9 cellular contexts compared by ENCODE assay signal in genomic region chr1:168520052-168520751, GRCh38. TPM values are rescaled to one million over a fixed set of nuclear protein-coding genes. Genes with fewer than 3 reads are reported as not detected.
DNase-seq lines count a peak whose midpoint lies in the region; ATAC-seq and TF ChIP-seq lines count a peak whose summit lies in the region.
"Had no signal": no experiment of that assay in that cellular context is flagged by ENCODE, and none has a peak within 500 bp of the region (broad histone marks: within the 10 kb centered on the region; RNA-seq: fewer than 3 reads in every experiment).

No MANE protein-coding gene starts in this region.

- H3K4me1 Mint-ChIP-seq in activated T-cell treated with anti-CD3 and anti-CD28 coated beads, Interleukin-2, amount 50 U/mL, for 4 hours (ENCODE audit: low read depth), result peaks cover 62% of the 10 kb centered on the region

- intact Hi-C loops in spleen (cut with DNase I; ENCODE audit: low total_unique reads) (no loop called here), dorsolateral prefrontal cortex (cut with DNase I) (no loop called here)

- H4K20me1 ChIP-seq in Loucy (ENCODE audit: insufficient read depth, low read length, poor library complexity, severe bottlenecking), result no peaks in the 10 kb centered on the region

- H3K4me3 ChIP-seq in Loucy (ENCODE audit: low read length, poor library complexity, severe bottlenecking) (peak overlapping the region; percentile 55), spleen (peak overlapping the region in 1 of 8 donors; percentile 16), dorsolateral prefrontal cortex (no peak overlapping the region)

- TF ChIP-seq CTCF in GM13976 (IDR thresholded peaks at IDR 0.05; ENCODE audit: borderline replicate concordance, control extremely low read depth, extremely low read depth, insufficient read depth, missing control alignments) (no peak), Loucy (conservative IDR thresholded peaks at IDR 0.05; ENCODE audit: low read length) (no peak), spleen (IDR thresholded peaks at IDR 0.05 in 8 of 11, conservative IDR thresholded peaks at IDR 0.05 in 3 of 11) (no peak), dorsolateral prefrontal cortex (IDR thresholded peaks at IDR 0.05 in 54 of 56, conservative IDR thresholded peaks at IDR 0.05 in 2 of 56; ENCODE audit: low read depth in 1 of 56, partially characterized antibody in 56 of 56) (no peak), foreskin keratinocyte (conservative IDR thresholded peaks at IDR 0.05) (no peak)

- H3K4me1 ChIP-seq in Loucy (ENCODE audit: insufficient read depth, low read length, poor library complexity, severe bottlenecking) (peaks cover 66% of the 10 kb centered on the region), spleen (peaks cover 6 to 56% (median 35%) of the 10 kb centered on the region in 6 donors), foreskin keratinocyte (no peaks in the 10 kb centered on the region)

- ATAC-seq in activated T-cell treated with anti-CD3 and anti-CD28 coated beads, Interleukin-2, amount 50 U/mL, for 4 hours, result peak; percentile 95 to 99
- ATAC-seq in foreskin keratinocyte (no peak), HG02840 (IDR thresholded peaks at IDR 0.05; ENCODE audit: low FRiP score, unreplicated experiment) (no peak)

- in situ Hi-C loops in GM13976 (cut with MboI; ENCODE audit: low sequenced_read_pairs, unreplicated experiment), result no loop called here

- peaks cover 3% of the 10 kb centered on the region; the same call in 1 of the 2 replicates for H3K9me3 ChIP-seq in Loucy (ENCODE audit: insufficient read depth, low read depth, low read length)
- H3K9me3 ChIP-seq in spleen, result peaks cover 0 to 10% (median 7%) of the 10 kb centered on the region in 8 donors

- TF ChIP-seq POLR2A in spleen (IDR thresholded peaks at IDR 0.05), result no peak
- no peak for TF ChIP-seq POLR2A in erythroblast (IDR thresholded peaks at IDR 0.05; ENCODE audit: low read length)

- H2AFZ ChIP-seq in Loucy (ENCODE audit: low read length), result 0 out of 2 replicates have a peak overlapping the region, but pooled peaks have one; percentile 0

- H3K4me3 Mint-ChIP-seq in activated T-cell treated with anti-CD3 and anti-CD28 coated beads, Interleukin-2, amount 50 U/mL, for 4 hours, result peak overlapping the region; percentile 50

- H3F3A ChIP-seq in Loucy (ENCODE audit: low read depth), result peaks cover 17% of the 10 kb centered on the region

- no peaks in the 10 kb centered on the region for H3K9me2 ChIP-seq in Loucy (replicated peaks; ENCODE audit: low read depth, low read length)

- H3K36me3 Mint-ChIP-seq in activated T-cell treated with anti-CD3 and anti-CD28 coated beads, Interleukin-2, amount 50 U/mL, for 4 hours (ENCODE audit: insufficient read depth), result peaks cover 3% of the 10 kb centered on the region

- peak overlapping the region; percentile 82 for H3K4me2 ChIP-seq in Loucy (ENCODE audit: low read depth, low read length, poor library complexity, severe bottlenecking)

- H3K27me3 ChIP-seq in Loucy (ENCODE audit: insufficient read depth, low read length, poor library complexity, severe bottlenecking) (no peaks in the 10 kb centered on the region), spleen (replicated peaks in 1 of 7) (no peaks in the 10 kb centered on the region), dorsolateral prefrontal cortex (peaks cover 0 to 12% (median 0%) of the 10 kb centered on the region in 45 donors), foreskin keratinocyte (no peaks in the 10 kb centered on the region)

- peak; percentile 48 for DNase-seq in GM13976 (ENCODE audit: low spot score)
- DNase-seq in activated T-cell treated with anti-CD3 and anti-CD28 coated beads, Interleukin-2, amount 50 U/mL, for 4 hours, result no peak
- peak; percentile 71 for DNase-seq in spleen
- no peak for DNase-seq in erythroblast (lab: John Stamatoyannopoulos, UW)
- no peak for DNase-seq in dorsolateral prefrontal cortex
- no peak for DNase-seq in foreskin keratinocyte
- DNase-seq: occipital lobe had no signal

- no peaks in the 10 kb centered on the region for H3K36me3 ChIP-seq in Loucy (ENCODE audit: insufficient read depth, low read length)
- H3K36me3 ChIP-seq in spleen, result no peaks in the 10 kb centered on the region

- H3K9me3 Mint-ChIP-seq in activated T-cell treated with anti-CD3 and anti-CD28 coated beads, Interleukin-2, amount 50 U/mL, for 4 hours, result peaks cover 8% of the 10 kb centered on the region

- H3K27ac ChIP-seq in spleen, result peak overlapping the region in 6 of 8 donors; percentile 32 to 80 (median 58)
- H3K27ac ChIP-seq in dorsolateral prefrontal cortex, result no peak overlapping the region
- no peak overlapping the region for H3K27ac ChIP-seq in foreskin keratinocyte

- 37 to 39% (median 38%) methylated on average over 6 of the region's 6 CpGs for WGBS in spleen, 5 donors

- no peaks in the 10 kb centered on the region for H3K79me2 ChIP-seq in Loucy (ENCODE audit: insufficient read depth, low read length)

- H3K27me3 Mint-ChIP-seq in activated T-cell treated with anti-CD3 and anti-CD28 coated beads, Interleukin-2, amount 50 U/mL, for 4 hours (ENCODE audit: low read depth), result no peaks in the 10 kb centered on the region

- peak overlapping the region; percentile 71 for H3K9ac ChIP-seq in Loucy (ENCODE audit: low read depth, low read length, poor library complexity, severe bottlenecking)

RNA-seq across cellular contexts. Expression of gene XCL2, which starts 23.6 kb away (rescaled TPM):
- total RNA-seq in activated T-cell treated with anti-CD3 and anti-CD28 coated beads, Interleukin-2, amount 50 U/mL, for 4 hours, result 10 to 100 TPM; 14.0 to 79.9 (median 28.4) TPM
- total RNA-seq in spleen, result 10 to 100 TPM in 4 of 7 donors, 1 to 10 TPM in 3; 3.0 to 17.2 (median 10.0) TPM
- 1 to 10 TPM; 2.9 to 5.1 (median 3.7) TPM for polyA plus RNA-seq in spleen
- under 1 TPM in 1 of 120 experiments, not detected in 119; 0.90 TPM for total RNA-seq in dorsolateral prefrontal cortex
- total RNA-seq in foreskin keratinocyte, result not detected in 2 replicates
- polyA plus RNA-seq in foreskin keratinocyte, result not detected in 2 replicates
- total RNA-seq: occipital lobe had no signal

RNA-seq across cellular contexts. Expression of gene XCL1, which starts 56.2 kb away (rescaled TPM):
- total RNA-seq in activated T-cell treated with anti-CD3 and anti-CD28 coated beads, Interleukin-2, amount 50 U/mL, for 4 hours, result 10 to 100 TPM; 34.1 to 57.5 (median 43.8) TPM
- total RNA-seq in spleen, result 1 to 10 TPM in 4 of 7 donors, under 1 TPM in 3; 0.51 to 3.6 (median 3.1) TPM
- 1 to 10 TPM in 2 of 3 donors, under 1 TPM in 1; 0.64 to 1.6 (median 1.2) TPM for polyA plus RNA-seq in spleen
- under 1 TPM in 7 of 120 experiments, not detected in 113; 0.34 to 0.78 (median 0.36) TPM for total RNA-seq in dorsolateral prefrontal cortex
- total RNA-seq in foreskin keratinocyte, result not detected in 2 replicates
- polyA plus RNA-seq in foreskin keratinocyte, result not detected in 2 replicates
- total RNA-seq: occipital lobe had no signal

Comparison
In these comparisons a context has a peak if more than half of its experiments do, and no peak if none do; other contexts are left out.
1. DNase-seq: peak in GM13976 (single experiment) and spleen (single experiment); none in activated T-cell treated with anti-CD3 and anti-CD28 coated beads, Interleukin-2, amount 50 U/mL, for 4 hours (single experiment), erythroblast (0 of 2), dorsolateral prefrontal cortex (0 of 10) and foreskin keratinocyte (0 of 2).
2. ATAC-seq: peak in activated T-cell treated with anti-CD3 and anti-CD28 coated beads, Interleukin-2, amount 50 U/mL, for 4 hours (2 of 2); none in foreskin keratinocyte (single experiment) and HG02840 (single experiment).
3. H3K27ac ChIP-seq: peak in spleen (6 of 8); none in dorsolateral prefrontal cortex (0 of 59) and foreskin keratinocyte (single experiment).
4. RNA of gene XCL1, which starts 56.2 kb away (total RNA-seq): 34.1 to 57.5 TPM in activated T-cell treated with anti-CD3 and anti-CD28 coated beads, Interleukin-2, amount 50 U/mL, for 4 hours; 0.51 to 3.6 TPM in spleen, 0.34 to 0.78 TPM in dorsolateral prefrontal cortex and not detected in foreskin keratinocyte; every median in the first group is over 4 times any median in the second.